ENCODE assay signal across 8 cellular contexts in genomic region chr11:45079943-45080719, GRCh38.
A peak's percentile ranks its signal among the peaks of the same experiment; 100 is the strongest.
DNase-seq lines count a peak whose midpoint lies in the region; ATAC-seq, FAIRE-seq and TF ChIP-seq lines count a peak whose summit lies in the region.

No MANE protein-coding gene starts in this region.

- CTCF ChIA-PET in activated CD4-positive, alpha-beta T cell treated with anti-CD3 and anti-CD28 coated beads, Interleukin-2, amount 10 ng/mL, durations not matched to agents 7 days and 5 days (lab: Charles Lee): interaction anchor here (0.6 to 2.3 kb wide), 10 partner anchors 11 to 785 kb away, joined by 3 to 9 read pairs (median 5); no protein-coding TSS in a partner anchor

- H3K9me3 Mint-ChIP-seq in activated CD4-positive, alpha-beta T cell treated with anti-CD3 and anti-CD28 coated beads, Interleukin-2, amount 10 ng/mL, durations not matched to agents 7 days and 5 days: no peaks in the 10 kb centered on the region

- H3K4me3 Mint-ChIP-seq in activated CD4-positive, alpha-beta T cell treated with anti-CD3 and anti-CD28 coated beads, Interleukin-2, amount 10 ng/mL, durations not matched to agents 7 days and 5 days: peak overlapping the region; percentile 26

- peaks cover 35% of the 10 kb centered on the region for H3K4me1 Mint-ChIP-seq in activated CD4-positive, alpha-beta T cell treated with anti-CD3 and anti-CD28 coated beads, Interleukin-2, amount 10 ng/mL, durations not matched to agents 7 days and 5 days

- H3K27me3 Mint-ChIP-seq in activated CD4-positive, alpha-beta T cell treated with anti-CD3 and anti-CD28 coated beads, Interleukin-2, amount 10 ng/mL, durations not matched to agents 7 days and 5 days: no peaks in the 10 kb centered on the region

- POLR2A ChIA-PET in activated CD4-positive, alpha-beta T cell treated with anti-CD3 and anti-CD28 coated beads, Interleukin-2, amount 10 ng/mL, durations not matched to agents 7 days and 5 days (lab: Charles Lee): interaction anchor here (0.6 kb wide), 1 partner anchor 137 kb away, joined by 4 read pairs; no protein-coding TSS in a partner anchor

- no peaks in the 10 kb centered on the region for H3K36me3 Mint-ChIP-seq in activated CD4-positive, alpha-beta T cell treated with anti-CD3 and anti-CD28 coated beads, Interleukin-2, amount 10 ng/mL, durations not matched to agents 7 days and 5 days (ENCODE audit: low read depth)

- ATAC-seq in HG03469 (IDR thresholded peaks at IDR 0.05; ENCODE audit: unreplicated experiment): peak; percentile 48
- peak; percentile 53 for ATAC-seq in esophagus mucosa
- no peak for ATAC-seq in HG03457 (IDR thresholded peaks at IDR 0.05; ENCODE audit: unreplicated experiment)
- ATAC-seq in GM21717 (IDR thresholded peaks at IDR 0.05; ENCODE audit: unreplicated experiment): no peak

- H3K27ac Mint-ChIP-seq in activated CD4-positive, alpha-beta T cell treated with anti-CD3 and anti-CD28 coated beads, Interleukin-2, amount 10 ng/mL, durations not matched to agents 7 days and 5 days: peak overlapping the region; percentile 92

- peak; percentile 19 for TF ChIP-seq POLR2A in GM15510 (IDR thresholded peaks at IDR 0.05; ENCODE audit: borderline replicate concordance, extremely low read depth, insufficient read length)

- peak; percentile 63 for DNase-seq in activated CD4-positive, alpha-beta T cell treated with anti-CD3 and anti-CD28 coated beads, Interleukin-2, amount 10 ng/mL, durations not matched to agents 7 days and 5 days
- peak; percentile 21 to 36 for DNase-seq in stimulated activated CD8-positive, alpha-beta memory T cell treated with anti-CD3 and anti-CD28 coated beads, Interleukin-4, amount 100 ng/mL, for 4 hours (ENCODE audit: low read depth in 2 of 2, low spot score in 1 of 2)
- no peak for DNase-seq in urothelium cell line (ENCODE audit: low spot score)

- no peak for FAIRE-seq in urothelium cell line (lab: Jason Lieb, UNC)

Comparison
In these comparisons a context has a peak if more than half of its experiments do, and no peak if none do; other contexts are left out.
1. ATAC-seq: peak in HG03469 (single experiment) and esophagus mucosa (single experiment); none in HG03457 (single experiment) and GM21717 (single experiment).